ENCODE assay signal across 8 cellular contexts in the genomic region with DNA sequence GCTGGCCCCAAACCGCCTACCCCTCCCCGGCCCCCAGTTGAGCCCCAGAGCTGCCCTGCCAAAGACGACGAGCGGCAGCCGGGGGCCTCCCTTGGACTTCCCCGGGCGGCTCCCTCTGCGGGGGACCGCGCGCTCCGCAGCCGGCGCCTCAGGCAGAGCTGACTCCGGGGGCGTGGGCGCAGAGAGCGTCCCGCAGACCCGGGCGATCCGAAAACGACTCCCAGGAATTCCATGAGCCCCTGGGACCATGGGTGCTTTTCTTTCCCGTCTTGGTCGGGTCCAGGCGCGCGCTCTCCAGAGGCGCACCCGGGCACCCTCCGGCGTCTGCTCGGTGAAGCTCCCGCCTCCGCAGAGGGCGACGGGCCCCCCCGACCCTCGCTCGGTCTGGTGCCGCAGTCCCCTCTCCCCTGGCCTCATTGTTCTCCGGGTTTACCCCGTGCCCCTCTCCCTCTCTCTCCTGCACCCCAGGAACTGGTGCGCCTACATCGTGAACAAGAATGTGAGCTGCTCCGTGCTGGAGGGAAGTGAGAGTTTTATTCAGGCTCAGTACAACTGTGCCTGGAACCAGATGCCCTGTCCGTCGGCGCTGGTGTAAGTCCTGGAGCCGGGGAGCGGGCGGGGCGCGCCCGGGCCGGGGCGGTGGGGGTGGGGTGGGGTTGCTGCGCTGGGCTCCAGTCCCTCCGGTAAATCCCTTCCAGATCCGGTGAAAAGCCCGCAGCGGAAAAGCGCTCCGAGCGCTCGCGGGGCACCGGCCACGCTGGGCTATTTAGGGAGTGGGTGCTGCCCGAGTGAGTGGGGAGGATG. TPM values are rescaled to one million over a fixed set of nuclear protein-coding genes. Genes with fewer than 3 reads are reported as not detected.
A peak's percentile ranks its signal among the peaks of the same experiment; 100 is the strongest.
DNase-seq lines count a peak whose midpoint lies in the region; ATAC-seq lines count a peak whose summit lies in the region.

No MANE protein-coding gene starts in this region.

- H3K36me3 Mint-ChIP-seq in activated naive CD8-positive, alpha-beta T cell, result peaks cover 2% of the 10 kb centered on the region

- H3K4me3 Mint-ChIP-seq in activated naive CD8-positive, alpha-beta T cell, result peak overlapping the region; percentile 86

- peaks cover 28% of the 10 kb centered on the region for H3K27me3 Mint-ChIP-seq in activated naive CD8-positive, alpha-beta T cell

- H3K27ac Mint-ChIP-seq in activated naive CD8-positive, alpha-beta T cell, result no peak overlapping the region

- no peaks in the 10 kb centered on the region for H3K9me3 Mint-ChIP-seq in activated naive CD8-positive, alpha-beta T cell (ENCODE audit: low read depth)

- H3K27ac ChIP-seq in iPS DF 6.9 (ENCODE audit: low read length) (no peak overlapping the region), skeletal muscle tissue (ENCODE audit: low read depth, low read length) (no peak overlapping the region)

- ATAC-seq in GM18498 (IDR thresholded peaks at IDR 0.05; ENCODE audit: unreplicated experiment) (peak; percentile 35), HG03342 (IDR thresholded peaks at IDR 0.05; ENCODE audit: unreplicated experiment) (peak; percentile 30), GM19328 (IDR thresholded peaks at IDR 0.05; ENCODE audit: unreplicated experiment) (no peak)

- no CpG with 5 or more reads among the region's 71 CpGs for WGBS in iPS DF 6.9 (ENCODE audit: insufficient coverage, insufficient read length)

- H3K4me1 Mint-ChIP-seq in activated naive CD8-positive, alpha-beta T cell (ENCODE audit: low read depth), result peaks cover 20% of the 10 kb centered on the region

- DNase-seq in iPS DF 6.9 (ENCODE audit: low read depth, low spot score), result no peak
- no peak for DNase-seq in cortex of kidney (lab: John Stamatoyannopoulos, UW)
- no peak for DNase-seq in central memory CD4-positive, alpha-beta T cell

- peaks cover 26% of the 10 kb centered on the region for H3K27me3 ChIP-seq in iPS DF 6.9 (ENCODE audit: control insufficient read depth, insufficient read depth, low read length)
- peaks cover 28 to 44% (median 35%) of the 10 kb centered on the region in 3 donors for H3K27me3 ChIP-seq in skeletal muscle tissue (ENCODE audit: control insufficient read depth in 3 of 3, insufficient read depth in 3 of 3, low read length in 3 of 3)

- H3K4me3 ChIP-seq in iPS DF 6.9 (ENCODE audit: low read length), result peak overlapping the region; percentile 69; the same call in 1 of the 2 replicates
- peak overlapping the region; percentile 51 to 63 (median 60) for H3K4me3 ChIP-seq in skeletal muscle tissue (ENCODE audit: low read length in 3 of 3)

- H3K9ac ChIP-seq in skeletal muscle tissue (ENCODE audit: low read depth in 1 of 3, low read length in 3 of 3), result peak overlapping the region in 2 of 3 donors; percentile 43 to 45

- H3K4me1 ChIP-seq in iPS DF 6.9 (ENCODE audit: control insufficient read depth, insufficient read depth, low read length), result peaks cover 2% of the 10 kb centered on the region; the same call in 1 of the 2 replicates
- H3K4me1 ChIP-seq in skeletal muscle tissue (ENCODE audit: control insufficient read depth in 3 of 3, insufficient read depth in 3 of 3, low read length in 3 of 3), result peaks cover 3 to 10% (median 7%) of the 10 kb centered on the region in 3 donors

- H3K36me3 ChIP-seq in iPS DF 6.9 (ENCODE audit: control insufficient read depth, insufficient read depth, low read length) (no peaks in the 10 kb centered on the region), skeletal muscle tissue (ENCODE audit: control insufficient read depth in 3 of 3, insufficient read depth in 3 of 3, low read length in 3 of 3) (no peaks in the 10 kb centered on the region)

- H3K9me3 ChIP-seq in iPS DF 6.9 (ENCODE audit: control insufficient read depth, insufficient read depth, low read length), result no peaks in the 10 kb centered on the region
- no peaks in the 10 kb centered on the region for H3K9me3 ChIP-seq in skeletal muscle tissue (ENCODE audit: control insufficient read depth in 3 of 3, low read length in 3 of 3)

RNA-seq across cellular contexts. Expression of a gene that starts 0.7 kb away (rescaled TPM):
- total RNA-seq in skeletal muscle tissue, result 23.0 TPM
